ENCODE assay signal across 9 cellular contexts in genomic region chr15:38226867-38227266, GRCh38. TPM values are rescaled to one million over a fixed set of nuclear protein-coding genes. Genes with fewer than 3 reads are reported as not detected.
DNase-seq lines count a peak whose midpoint lies in the region; ATAC-seq and TF ChIP-seq lines count a peak whose summit lies in the region.
"Had no signal": no experiment of that assay in that cellular context is flagged by ENCODE, and none has a peak within 500 bp of the region (broad histone marks: within the 10 kb centered on the region; RNA-seq: fewer than 3 reads in every experiment).

No MANE protein-coding gene starts in this region.

- ATAC-seq in SK-N-SH treated with all-trans-retinoic acid at 6 μM for 48 hours (peak; percentile 68), GM19035 (IDR thresholded peaks at IDR 0.05; ENCODE audit: unreplicated experiment) (no peak), GM21526 (IDR thresholded peaks at IDR 0.05; ENCODE audit: low FRiP score, unreplicated experiment) (no peak)

- DNase-seq in H4 (ENCODE audit: low spot score), result peak; percentile 67
- DNase-seq in glomerular endothelial cell (ENCODE audit: extremely low read depth, low read depth, low spot score), result peak; percentile 56
- peak; percentile 58 for DNase-seq in pulmonary artery endothelial cell (ENCODE audit: low read depth, low spot score)
- no peak for DNase-seq in activated T-cell treated with anti-CD3 and anti-CD28 coated beads, Interleukin-2, amount 50 U/mL, for 1 hour
- DNase-seq in SIG-M5 (lab: John Stamatoyannopoulos, UW), result no peak
- DNase-seq: T-helper 2 cell had no signal

TF ChIP-seq in SK-N-SH treated with all-trans-retinoic acid at 6 μM for 48 hours, 23 proteins besides CTCF, POLR2A, EP300 and RAD21:
- TF ChIP-seq CREB5 (CRISPR knock-in tag; IDR thresholded peaks at IDR 0.05; ENCODE audit: low read depth), result no peak
- TF ChIP-seq ZNF565 (CRISPR knock-in tag; conservative IDR thresholded peaks at IDR 0.05; ENCODE audit: low read depth), result no peak
- 0 out of 2 replicates have a peak, but pooled peaks have one; percentile 35 for TF ChIP-seq ISL1 (CRISPR knock-in tag; IDR thresholded peaks at IDR 0.05)
- no peak for TF ChIP-seq ESRRG (CRISPR knock-in tag; IDR thresholded peaks at IDR 0.05)
- TF ChIP-seq TOX (CRISPR knock-in tag; IDR thresholded peaks at IDR 0.05; ENCODE audit: borderline replicate concordance), result peak; percentile 11; the same call in 1 of the 2 replicates
- TF ChIP-seq OSR1 (CRISPR knock-in tag; IDR thresholded peaks at IDR 0.05), result no peak

RNA-seq across cellular contexts. Expression of gene SPRED1, which starts 25.8 kb away (rescaled TPM):
- 10.1 and 15.6 TPM in 2 replicates for total RNA-seq in H4 (2014; rRNA removed; shearing (Covaris generic))
- total RNA-seq in glomerular endothelial cell (13.8 and 22.2 TPM in 2 replicates), pulmonary artery endothelial cell (21.4 and 27.8 TPM in 2 replicates)

Comparison
In these comparisons a context has a peak if more than half of its experiments do, and no peak if none do; other contexts are left out.
1. DNase-seq: peak in H4 (single experiment), glomerular endothelial cell (single experiment) and pulmonary artery endothelial cell (single experiment); none in activated T-cell treated with anti-CD3 and anti-CD28 coated beads, Interleukin-2, amount 50 U/mL, for 1 hour (single experiment) and SIG-M5 (single experiment).